In the genomic region with DNA sequence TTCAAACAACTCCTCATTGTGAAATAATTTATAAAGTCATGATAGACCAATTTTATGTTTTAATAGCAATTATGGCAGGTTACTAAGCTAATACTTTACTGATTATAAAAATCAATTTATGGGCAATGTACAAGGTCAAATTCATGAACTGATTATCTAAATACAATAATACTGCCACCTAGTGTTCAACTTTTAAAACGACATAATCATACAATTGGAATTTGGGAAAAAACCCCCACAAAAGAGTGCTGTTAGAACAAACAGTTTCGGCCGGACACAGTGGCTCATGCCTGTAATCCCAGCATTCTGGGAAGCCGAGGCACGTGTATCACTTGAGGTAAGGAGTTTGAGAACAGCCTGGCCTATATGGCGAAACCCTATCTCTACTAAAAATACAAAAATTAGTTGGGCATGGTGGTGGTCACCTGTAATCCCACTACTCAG, we compare ENCODE assay signal across 8 cellular contexts. TPM values are rescaled to one million over a fixed set of nuclear protein-coding genes. Genes with fewer than 3 reads are reported as not detected.
A peak's percentile ranks its signal among the peaks of the same experiment; 100 is the strongest.
DNase-seq lines count a peak whose midpoint lies in the region; ATAC-seq and TF ChIP-seq lines count a peak whose summit lies in the region.

No MANE protein-coding gene starts in this region.

- H3K4me3 ChIP-seq in BE2C (ENCODE audit: low read depth, low read length) (no peak overlapping the region), H7 (ENCODE audit: insufficient read depth, low read depth, low read length) (no peak overlapping the region), Panc1 (ENCODE audit: low read depth in 2 of 2, low read length in 2 of 2) (no peak overlapping the region), fibroblast of mammary gland (ENCODE audit: control insufficient read depth, low read depth, low read length) (no peak overlapping the region)

- H3K9me3 Mint-ChIP-seq in activated CD8-positive, alpha-beta memory T cell treated with anti-CD3 and anti-CD28 coated beads, Interleukin-2, amount 10 ng/mL, durations not matched to agents 7 days and 5 days (ENCODE audit: low read depth): no peaks in the 10 kb centered on the region

- no peak for DNase-seq in BE2C
- peak; percentile 17 for DNase-seq in H7
- no peak for DNase-seq in Panc1 (ENCODE audit: low read depth, low spot score)
- peak; percentile 61 for DNase-seq in fibroblast of mammary gland (ENCODE audit: low read depth)
- peak; percentile 34 for DNase-seq in pons (ENCODE audit: low spot score)
- DNase-seq in activated CD8-positive, alpha-beta memory T cell treated with anti-CD3 and anti-CD28 coated beads, Interleukin-2, amount 10 ng/mL, durations not matched to agents 7 days and 5 days: no peak
- DNase-seq in NCI-H524 treated with DMSO at 0.1 percent for 48 hours (lab: John Stamatoyannopoulos, UW): no peak

- H3K4me1 ChIP-seq in BE2C (no peaks in the 10 kb centered on the region), Panc1 (ENCODE audit: control insufficient read depth, insufficient read depth, low read length) (no peaks in the 10 kb centered on the region)

- intact Hi-C loops in Panc1 (cut with micrococcal nuclease; ENCODE audit: unreplicated experiment): loop anchor here (5.0 to 10.0 kb wide), 3 partner anchors 73 to 270 kb away; no protein-coding TSS in a partner anchor

- no TSS peak for BruUV-seq in Panc1 (replicated peaks; lab: Mats Ljungman, UMichigan)

- no peaks in the 10 kb centered on the region for H3K36me3 ChIP-seq in BE2C
- H3K36me3 ChIP-seq in H7 (replicated peaks; ENCODE audit: control insufficient read depth, insufficient read depth, low read length): no peaks in the 10 kb centered on the region; the same call in 1 of the 2 replicates
- H3K36me3 ChIP-seq in Panc1 (ENCODE audit: control insufficient read depth, insufficient read depth, low read length): peaks cover 6% of the 10 kb centered on the region

- H3K27me3 ChIP-seq in BE2C: no peaks in the 10 kb centered on the region
- no peaks in the 10 kb centered on the region for H3K27me3 ChIP-seq in H7 (ENCODE audit: control insufficient read depth, insufficient read depth, low read length)
- H3K27me3 ChIP-seq in Panc1 (ENCODE audit: control insufficient read depth, insufficient read depth, low read length): no peaks in the 10 kb centered on the region

- CTCF ChIA-PET in Panc1 (lab: Charles Lee): interaction anchor here (0.6 kb wide), 1 partner anchor 146 kb away, joined by 3 read pairs; no protein-coding TSS in a partner anchor
- CTCF ChIA-PET in activated CD8-positive, alpha-beta memory T cell treated with anti-CD3 and anti-CD28 coated beads, Interleukin-2, amount 10 ng/mL, durations not matched to agents 7 days and 5 days (lab: Charles Lee): interaction anchor here (0.6 to 6.3 kb wide), 22 partner anchors 8 to 225 kb away, joined by 3 to 45 read pairs (median 3); partner anchors contain the start of genes GTF2B and PKN2

- H3K4me1 Mint-ChIP-seq in activated CD8-positive, alpha-beta memory T cell treated with anti-CD3 and anti-CD28 coated beads, Interleukin-2, amount 10 ng/mL, durations not matched to agents 7 days and 5 days: peaks cover 28% of the 10 kb centered on the region

- H3K27ac ChIP-seq in Panc1 (ENCODE audit: low read length): no peak overlapping the region

- H3K36me3 Mint-ChIP-seq in activated CD8-positive, alpha-beta memory T cell treated with anti-CD3 and anti-CD28 coated beads, Interleukin-2, amount 10 ng/mL, durations not matched to agents 7 days and 5 days: peaks cover 16% of the 10 kb centered on the region

- TF ChIP-seq CTCF in BE2C (IDR thresholded peaks at IDR 0.05; ENCODE audit: low read depth, low read length): peak; percentile 18
- TF ChIP-seq CTCF in Panc1 (IDR thresholded peaks at IDR 0.05): peak; percentile 77
- TF ChIP-seq CTCF in fibroblast of mammary gland (conservative IDR thresholded peaks at IDR 0.05; ENCODE audit: control insufficient read depth, insufficient read depth, low read depth, low read length): peak; percentile 39

- peak; percentile 42 for ATAC-seq in Panc1
- no peak for ATAC-seq in activated CD8-positive, alpha-beta memory T cell treated with anti-CD3 and anti-CD28 coated beads, Interleukin-2, amount 10 ng/mL, durations not matched to agents 7 days and 5 days
- no peak for ATAC-seq in GM18858 (IDR thresholded peaks at IDR 0.05; ENCODE audit: unreplicated experiment)

- H3K27ac Mint-ChIP-seq in activated CD8-positive, alpha-beta memory T cell treated with anti-CD3 and anti-CD28 coated beads, Interleukin-2, amount 10 ng/mL, durations not matched to agents 7 days and 5 days: no peak overlapping the region

- no peak overlapping the region for H3K4me3 Mint-ChIP-seq in activated CD8-positive, alpha-beta memory T cell treated with anti-CD3 and anti-CD28 coated beads, Interleukin-2, amount 10 ng/mL, durations not matched to agents 7 days and 5 days

- in situ Hi-C loops in Panc1 (cut with HindIII; ENCODE audit: low pct_unique_long_range_greater_than_20kb, low sequenced_read_pairs): no loop called here

- no peaks in the 10 kb centered on the region for H3K27me3 Mint-ChIP-seq in activated CD8-positive, alpha-beta memory T cell treated with anti-CD3 and anti-CD28 coated beads, Interleukin-2, amount 10 ng/mL, durations not matched to agents 7 days and 5 days

- POLR2A ChIA-PET in Panc1 (lab: Charles Lee): no interaction called here

- H3K9me3 ChIP-seq in BE2C (no peaks in the 10 kb centered on the region), Panc1 (ENCODE audit: control insufficient read depth, insufficient read depth, low read depth, low read length) (no peaks in the 10 kb centered on the region)

RNA-seq across cellular contexts. Expression of gene GTF2B, which starts 14.0 kb away (rescaled TPM):
- 29.4 TPM for polyA plus RNA-seq in BE2C (2012; ENCODE audit: insufficient read depth, insufficient read length, low read depth)
- 54.3 and 61.1 TPM in 2 replicates for total RNA-seq in H7 (2014; rRNA removed; shearing (Covaris generic))
- total RNA-seq in Panc1 (2021; ENCODE audit: unreplicated experiment): 27.0 TPM
- 18.0 TPM for polyA plus RNA-seq in Panc1 (2012; ENCODE audit: insufficient read length)
- total RNA-seq in activated CD8-positive, alpha-beta memory T cell treated with anti-CD3 and anti-CD28 coated beads, Interleukin-2, amount 10 ng/mL, durations not matched to agents 7 days and 5 days: 10 to 100 TPM; 34.8 to 42.4 TPM

Comparison
In these comparisons a context has a peak if more than half of its experiments do, and no peak if none do; other contexts are left out.
1. DNase-seq: peak in H7 (single experiment), fibroblast of mammary gland (single experiment) and pons (single experiment); none in BE2C (single experiment), Panc1 (single experiment), activated CD8-positive, alpha-beta memory T cell treated with anti-CD3 and anti-CD28 coated beads, Interleukin-2, amount 10 ng/mL, durations not matched to agents 7 days and 5 days (single experiment) and NCI-H524 treated with DMSO at 0.1 percent for 48 hours (single experiment).
2. CTCF ChIP-seq: peak in every context shown above with its lines; median percentile 77 in Panc1; 39 in fibroblast of mammary gland; 18 in BE2C.